9 cellular contexts compared by ENCODE assay signal in genomic region chr22:50475652-50476002, GRCh38. TPM values are rescaled to one million over a fixed set of nuclear protein-coding genes. Genes with fewer than 3 reads are reported as not detected.
DNase-seq lines count a peak whose midpoint lies in the region; ATAC-seq and TF ChIP-seq lines count a peak whose summit lies in the region.
"Had no signal": no experiment of that assay in that cellular context is flagged by ENCODE, and none has a peak within 500 bp of the region (broad histone marks: within the 10 kb centered on the region; RNA-seq: fewer than 3 reads in every experiment).

No MANE protein-coding gene starts in this region.

- H4K20me1 ChIP-seq in BLaER1 (peaks cover 37% of the 10 kb centered on the region), Karpas-422 (ENCODE audit: insufficient read depth, low read depth, low read length) (peaks cover 34% of the 10 kb centered on the region; the same call in 1 of the 2 replicates)

- peaks cover 30% of the 10 kb centered on the region for H3K4me1 Mint-ChIP-seq in chondrocyte (ENCODE audit: low read depth)

- H3K27me3 Mint-ChIP-seq in chondrocyte (ENCODE audit: low read depth), result no peaks in the 10 kb centered on the region

- peak overlapping the region; percentile 95 for H3K4me2 ChIP-seq in BLaER1
- H3K4me2 ChIP-seq in Karpas-422 (ENCODE audit: low read depth, low read length, poor library complexity, severe bottlenecking), result peak overlapping the region; percentile 92

- 85 to 93% methylated on average over 6 of the region's 6 CpGs for WGBS in testis, 2 donors

- H3K9ac ChIP-seq in BLaER1 (peak overlapping the region; percentile 94; the same call in 1 of the 2 replicates), Karpas-422 (ENCODE audit: low read length) (peak overlapping the region; percentile 83)

- intact Hi-C loops in testis (cut with DNase I; ENCODE audit: low total_unique reads), result no loop called here

- H3K36me3 ChIP-seq in BLaER1 (no peaks in the 10 kb centered on the region), Karpas-422 (ENCODE audit: insufficient read depth, low read length) (no peaks in the 10 kb centered on the region), neutrophil (peaks cover 3% of the 10 kb centered on the region), testis (ENCODE audit: low read depth, missing control alignments) (no peaks in the 10 kb centered on the region)

- H3K9me3 ChIP-seq in BLaER1 (no peaks in the 10 kb centered on the region), Karpas-422 (ENCODE audit: low read length) (no peaks in the 10 kb centered on the region), neutrophil (no peaks in the 10 kb centered on the region), testis (no peaks in the 10 kb centered on the region)

- peaks cover 86% of the 10 kb centered on the region for H3K4me1 ChIP-seq in BLaER1
- H3K4me1 ChIP-seq in Karpas-422 (ENCODE audit: low read length), result peaks cover 39% of the 10 kb centered on the region
- H3K4me1 ChIP-seq in neutrophil (ENCODE audit: control insufficient read depth in 1 of 2, insufficient read depth in 1 of 2, low read depth in 1 of 2, low read length in 1 of 2), result peaks cover 24 to 37% of the 10 kb centered on the region in 2 experiments
- peaks cover 14% of the 10 kb centered on the region for H3K4me1 ChIP-seq in testis

- no peak overlapping the region for H3K27ac Mint-ChIP-seq in chondrocyte (ENCODE audit: unreplicated experiment)

- ATAC-seq in HG03175 (IDR thresholded peaks at IDR 0.05; ENCODE audit: unreplicated experiment), result no peak

- no peak for DNase-seq in Karpas-422
- DNase-seq in chondrocyte (ENCODE audit: low spot score), result no peak
- DNase-seq in testis, result no peak
- no peak for DNase-seq in germinal center (ENCODE audit: low spot score)
- DNase-seq in NCI-H774 (lab: John Stamatoyannopoulos, UW), result no peak

- 0 out of 2 replicates have a peak overlapping the region, but pooled peaks have one; percentile 97 for H2AFZ ChIP-seq in Karpas-422 (ENCODE audit: low read length)

- H3K4me3 ChIP-seq in BLaER1, result peak overlapping the region; percentile 84; the same call in 1 of the 2 replicates
- H3K4me3 ChIP-seq in Karpas-422 (ENCODE audit: low read length), result peak overlapping the region; percentile 83
- peak overlapping the region; percentile 66 to 81 for H3K4me3 ChIP-seq in neutrophil (ENCODE audit: low read depth in 1 of 2, low read length in 1 of 2)
- no peak overlapping the region for H3K4me3 ChIP-seq in testis

- H3K27me3 ChIP-seq in BLaER1 (peaks cover 15% of the 10 kb centered on the region), Karpas-422 (ENCODE audit: low read length) (no peaks in the 10 kb centered on the region), neutrophil (peaks cover 43% of the 10 kb centered on the region), testis (no peaks in the 10 kb centered on the region)

- H3K9me3 Mint-ChIP-seq in chondrocyte (ENCODE audit: low read depth), result no peaks in the 10 kb centered on the region

- H3K36me3 Mint-ChIP-seq in chondrocyte (ENCODE audit: low read depth), result no peaks in the 10 kb centered on the region

- no peaks in the 10 kb centered on the region for H3K9me2 ChIP-seq in Karpas-422 (replicated peaks; ENCODE audit: insufficient read depth, low read length)

- peak overlapping the region; percentile 58 for H3K4me3 Mint-ChIP-seq in chondrocyte (ENCODE audit: unreplicated experiment)

- peaks cover 37% of the 10 kb centered on the region for H3K79me2 ChIP-seq in Karpas-422 (ENCODE audit: low read length)

- peak overlapping the region; percentile 91 for H3K27ac ChIP-seq in BLaER1
- no peak overlapping the region for H3K27ac ChIP-seq in Karpas-422 (ENCODE audit: low read length)
- H3K27ac ChIP-seq in neutrophil, result no peak overlapping the region
- H3K27ac ChIP-seq in testis, result no peak overlapping the region

- TF ChIP-seq POLR2A in testis (IDR thresholded peaks at IDR 0.05), result no peak

- TF ChIP-seq CTCF in chondrocyte (IDR thresholded peaks at IDR 0.05) (no peak), neutrophil (IDR thresholded peaks at IDR 0.05) (no peak), testis (IDR thresholded peaks at IDR 0.05) (no peak)

RNA-seq across cellular contexts. Expression of gene SBF1, which starts 0.8 kb away (rescaled TPM):
- total RNA-seq in Karpas-422 (2014; rRNA removed; shearing (Covaris generic); ENCODE audit: low replicate concordance), result 33.5 and 91.5 TPM in 2 replicates
- total RNA-seq in chondrocyte, result 103 to 110 TPM (median 104 TPM) in 3 replicates
- total RNA-seq in testis, result 100 to 1,000 TPM; 201 to 208 TPM
- 239 TPM for polyA plus RNA-seq in testis (ENCODE audit: insufficient read depth, low read depth, low replicate concordance)

RNA-seq across cellular contexts. Expression of gene ADM2, which starts 5.7 kb away (rescaled TPM):
- 0.79 and 1.4 TPM in 2 replicates for total RNA-seq in Karpas-422 (2014; rRNA removed; shearing (Covaris generic); ENCODE audit: low replicate concordance)
- total RNA-seq in chondrocyte (1.5 to 46.5 TPM (median 46.5 TPM) in 3 replicates), testis (1 to 10 TPM; 1.0 to 1.9 TPM)
- 0.99 TPM for polyA plus RNA-seq in testis (ENCODE audit: insufficient read depth, low read depth, low replicate concordance)

RNA-seq across cellular contexts. Expression of gene MIOX, which starts 11.0 kb away (rescaled TPM):
- 0.93 and 3.9 TPM in 2 replicates for total RNA-seq in Karpas-422 (2014; rRNA removed; shearing (Covaris generic); ENCODE audit: low replicate concordance)
- total RNA-seq in chondrocyte (0.99 to 1.6 TPM in 2 of 3 replicates, not detected in the other), testis (under 1 TPM; 0.24 to 0.25 TPM)
- not detected for polyA plus RNA-seq in testis (ENCODE audit: insufficient read depth, low read depth, low replicate concordance)
- total RNA-seq: urinary bladder had no signal
- polyA plus RNA-seq: urinary bladder had no signal

RNA-seq across cellular contexts. Expression of gene LMF2, which starts 31.9 kb away (rescaled TPM):
- 19.2 and 21.4 TPM in 2 replicates for total RNA-seq in Karpas-422 (2014; rRNA removed; shearing (Covaris generic); ENCODE audit: low replicate concordance)
- total RNA-seq in chondrocyte, result 111 to 124 TPM (median 120 TPM) in 3 replicates
- total RNA-seq in testis, result 100 to 1,000 TPM in 1 of 2 donors, 10 to 100 TPM in 1; 95.4 to 109 TPM
- polyA plus RNA-seq in testis (ENCODE audit: insufficient read depth, low read depth, low replicate concordance), result 59.7 TPM

RNA-seq across cellular contexts. Expression of gene NCAPH2, which starts 32.4 kb away (rescaled TPM):
- total RNA-seq in Karpas-422 (2014; rRNA removed; shearing (Covaris generic); ENCODE audit: low replicate concordance), result 24.6 and 53.5 TPM in 2 replicates
- 37.4 to 51.2 TPM (median 38.9 TPM) in 3 replicates for total RNA-seq in chondrocyte
- 10 to 100 TPM; 88.5 to 89.2 TPM for total RNA-seq in testis
- polyA plus RNA-seq in testis (ENCODE audit: insufficient read depth, low read depth, low replicate concordance), result 67.4 TPM

Comparison
In these comparisons a context has a peak if more than half of its experiments do, and no peak if none do; other contexts are left out.
1. H3K4me3 ChIP-seq: peak in BLaER1 (single experiment), Karpas-422 (single experiment) and neutrophil (2 of 2); none in testis (0 of 2).